Comparison of ENCODE assay signal across 1 cellular context in the genomic region with DNA sequence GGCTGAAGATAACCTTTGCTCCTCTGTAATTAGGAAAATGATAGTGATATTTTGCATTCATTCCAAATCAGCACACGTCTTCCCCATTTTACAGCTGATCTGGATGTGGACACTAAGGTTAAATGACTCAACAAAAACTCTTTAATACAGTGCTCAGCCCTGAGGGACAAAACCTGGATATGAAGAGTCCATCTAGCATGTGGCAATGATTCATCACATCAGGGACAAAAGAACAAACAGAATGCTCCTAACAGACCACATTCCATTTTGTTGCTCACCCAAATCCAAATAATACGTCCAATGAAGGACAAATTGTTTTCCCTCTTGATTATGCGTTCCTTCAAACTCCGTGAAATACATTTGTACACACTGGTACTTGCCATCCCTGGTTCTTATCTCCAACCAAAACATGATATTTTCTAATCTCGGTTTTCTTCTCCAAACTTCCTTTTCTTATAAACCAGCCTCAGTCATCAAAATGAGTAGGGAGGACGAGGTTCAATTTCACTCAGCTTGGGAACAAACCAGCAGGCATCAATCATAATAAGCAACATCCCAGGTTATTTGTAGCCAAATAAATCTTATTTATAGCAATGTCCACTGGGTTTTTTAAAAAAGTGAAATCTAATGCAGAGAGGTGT.
TF ChIP-seq lines count a peak whose summit lies in the region.

No MANE protein-coding gene starts in this region.

TF ChIP-seq in HCT116, 20 proteins besides CTCF, POLR2A, EP300 and RAD21 (continued from another document):
- TF ChIP-seq, protein P1, sequence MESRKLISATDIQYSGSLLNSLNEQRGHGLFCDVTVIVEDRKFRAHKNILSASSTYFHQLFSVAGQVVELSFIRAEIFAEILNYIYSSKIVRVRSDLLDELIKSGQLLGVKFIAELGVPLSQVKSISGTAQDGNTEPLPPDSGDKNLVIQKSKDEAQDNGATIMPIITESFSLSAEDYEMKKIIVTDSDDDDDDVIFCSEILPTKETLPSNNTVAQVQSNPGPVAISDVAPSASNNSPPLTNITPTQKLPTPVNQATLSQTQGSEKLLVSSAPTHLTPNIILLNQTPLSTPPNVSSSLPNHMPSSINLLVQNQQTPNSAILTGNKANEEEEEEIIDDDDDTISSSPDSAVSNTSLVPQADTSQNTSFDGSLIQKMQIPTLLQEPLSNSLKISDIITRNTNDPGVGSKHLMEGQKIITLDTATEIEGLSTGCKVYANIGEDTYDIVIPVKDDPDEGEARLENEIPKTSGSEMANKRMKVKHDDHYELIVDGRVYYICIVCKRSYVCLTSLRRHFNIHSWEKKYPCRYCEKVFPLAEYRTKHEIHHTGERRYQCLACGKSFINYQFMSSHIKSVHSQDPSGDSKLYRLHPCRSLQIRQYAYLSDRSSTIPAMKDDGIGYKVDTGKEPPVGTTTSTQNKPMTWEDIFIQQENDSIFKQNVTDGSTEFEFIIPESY (IDR thresholded peaks at IDR 0.05; ENCODE audit: extremely low read depth, insufficient replicate concordance, low read length): no peak
- TF ChIP-seq TCF7L2 (IDR thresholded peaks at IDR 0.05; ENCODE audit: borderline replicate concordance, extremely low read depth, insufficient read depth, insufficient read length) (no peak), FOSL1 (IDR thresholded peaks at IDR 0.05; ENCODE audit: low read depth) (no peak)
- TF ChIP-seq, protein P2, sequence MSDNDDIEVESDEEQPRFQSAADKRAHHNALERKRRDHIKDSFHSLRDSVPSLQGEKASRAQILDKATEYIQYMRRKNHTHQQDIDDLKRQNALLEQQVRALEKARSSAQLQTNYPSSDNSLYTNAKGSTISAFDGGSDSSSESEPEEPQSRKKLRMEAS (IDR thresholded peaks at IDR 0.05): no peak
- TF ChIP-seq, protein P3, sequence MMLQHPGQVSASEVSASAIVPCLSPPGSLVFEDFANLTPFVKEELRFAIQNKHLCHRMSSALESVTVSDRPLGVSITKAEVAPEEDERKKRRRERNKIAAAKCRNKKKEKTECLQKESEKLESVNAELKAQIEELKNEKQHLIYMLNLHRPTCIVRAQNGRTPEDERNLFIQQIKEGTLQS (IDR thresholded peaks at IDR 0.05): no peak
